21 cellular contexts compared by ENCODE assay signal in the genomic region with DNA sequence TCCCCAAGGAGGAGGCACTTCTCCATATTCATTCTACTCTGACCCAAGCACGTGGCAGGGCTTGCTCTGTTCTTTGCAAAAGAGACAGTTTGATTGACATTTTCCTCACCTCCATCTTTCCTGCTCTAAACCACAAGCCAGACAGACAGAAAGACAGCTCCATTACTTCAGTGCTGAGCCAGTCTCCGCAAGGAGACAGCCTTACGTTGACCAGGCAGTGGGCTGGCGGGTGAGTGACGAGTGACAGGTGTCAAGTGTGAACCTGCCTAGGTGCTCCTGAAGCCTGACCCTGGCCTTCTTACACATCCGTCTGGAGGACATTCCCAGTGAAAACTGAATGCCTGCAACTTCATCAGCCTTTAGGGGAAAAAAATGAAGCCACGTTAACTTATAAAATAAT.
A peak's percentile ranks its signal among the peaks of the same experiment; 100 is the strongest.
DNase-seq lines count a peak whose midpoint lies in the region; ATAC-seq, FAIRE-seq and TF ChIP-seq lines count a peak whose summit lies in the region.
"Had no signal": no experiment of that assay in that cellular context is flagged by ENCODE, and none has a peak within 500 bp of the region (broad histone marks: within the 10 kb centered on the region; RNA-seq: fewer than 3 reads in every experiment).

No MANE protein-coding gene starts in this region.

- WGBS in right cardiac atrium: 84% methylated on average over 7 of the region's 7 CpGs
- 56% methylated on average over 7 of the region's 7 CpGs for WGBS in GM12878 (ENCODE audit: insufficient coverage, insufficient replicate concordance, low lambda C conversion rate, missing lambda C conversion rate)
- 87 to 90% methylated on average over 7 of the region's 7 CpGs for WGBS in upper lobe of left lung, 2 donors

- FAIRE-seq in GM12878 (lab: Jason Lieb, UNC): no peak
- FAIRE-seq: A549 had no signal

- H3K4me3 ChIP-seq in right cardiac atrium (ENCODE audit: low read length) (no peak overlapping the region), right atrium auricular region (no peak overlapping the region), GM12878 (no peak overlapping the region), upper lobe of left lung (no peak overlapping the region)
- no peak overlapping the region for H3K4me3 ChIP-seq in CD8-positive, alpha-beta T cell (ENCODE audit: low read depth, low read length)
- H3K4me3 ChIP-seq: A549, BLaER1, SK-N-MC had no signal

- in situ Hi-C loops in GM12878 (cut with MboI): no loop called here

- H3K36me3 ChIP-seq in right atrium auricular region (no peaks in the 10 kb centered on the region), GM12878 (ENCODE audit: control insufficient read depth in 2 of 2, insufficient read depth in 2 of 2, low read length in 1 of 2) (no peaks in the 10 kb centered on the region), upper lobe of left lung (no peaks in the 10 kb centered on the region)
- H3K36me3 ChIP-seq in CD8-positive, alpha-beta T cell (ENCODE audit: insufficient read depth, low read length): no peaks in the 10 kb centered on the region
- H3K36me3 ChIP-seq: BLaER1 had no signal

- H3K9me3 Mint-ChIP-seq in CD8-positive, alpha-beta T cell: no peaks in the 10 kb centered on the region

- no peaks in the 10 kb centered on the region for H3K27me3 Mint-ChIP-seq in CD8-positive, alpha-beta T cell (ENCODE audit: low read depth)
- H3K27me3 Mint-ChIP-seq: CD8-positive, alpha-beta memory T cell had no signal

- no peaks in the 10 kb centered on the region for H3K36me3 Mint-ChIP-seq in CD8-positive, alpha-beta T cell
- H3K36me3 Mint-ChIP-seq: CD8-positive, alpha-beta memory T cell had no signal

- H3K27me3 ChIP-seq in right cardiac atrium (ENCODE audit: control insufficient read depth, insufficient read depth) (no peaks in the 10 kb centered on the region), right atrium auricular region (no peaks in the 10 kb centered on the region), GM12878 (replicated peaks in 1 of 2; ENCODE audit: control insufficient read depth in 2 of 2, insufficient read depth in 2 of 2, low read length in 1 of 2) (no peaks in the 10 kb centered on the region), upper lobe of left lung (no peaks in the 10 kb centered on the region)
- no peaks in the 10 kb centered on the region for H3K27me3 ChIP-seq in CD8-positive, alpha-beta T cell (ENCODE audit: insufficient read depth, low read length)
- H3K27me3 ChIP-seq: BLaER1 had no signal

- H4K20me1 ChIP-seq in GM12878 (ENCODE audit: control insufficient read depth, insufficient read depth): no peaks in the 10 kb centered on the region
- H4K20me1 ChIP-seq: BLaER1 had no signal

- no peak for TF ChIP-seq CTCF in right atrium auricular region (IDR thresholded peaks at IDR 0.05)
- no peak for TF ChIP-seq CTCF in GM12878 (IDR thresholded peaks at IDR 0.05 in 2 of 3, conservative IDR thresholded peaks at IDR 0.05 in 1 of 3; ENCODE audit: control insufficient read depth in 2 of 3, extremely low read depth in 1 of 3, insufficient read depth in 1 of 3, low read depth in 3 of 3, low read length in 3 of 3)
- no peak for TF ChIP-seq CTCF in CD8-positive, alpha-beta T cell (IDR thresholded peaks at IDR 0.05)
- no peak for TF ChIP-seq CTCF in upper lobe of left lung (IDR thresholded peaks at IDR 0.05)

- H3K27ac ChIP-seq in right cardiac atrium (ENCODE audit: low read length) (no peak overlapping the region), right atrium auricular region (no peak overlapping the region), GM12878 (ENCODE audit: control insufficient read depth, insufficient read depth) (no peak overlapping the region), upper lobe of left lung (no peak overlapping the region)
- no peak overlapping the region for H3K27ac ChIP-seq in CD8-positive, alpha-beta T cell (ENCODE audit: low read depth, low read length)
- H3K27ac ChIP-seq: BLaER1, SK-N-MC had no signal

- DNase-seq in right cardiac atrium (no peak), right atrium auricular region (ENCODE audit: low spot score) (no peak), GM12878 (ENCODE audit: low read depth, low spot score) (no peak), mesenteric fat pad (ENCODE audit: low spot score) (peak; percentile 76), upper lobe of left lung (no peak)
- no peak for DNase-seq in CD8-positive, alpha-beta T cell
- DNase-seq: CD8-positive, alpha-beta memory T cell; H7; Kasumi-1; MM.1S; NCI-H1105 treated with DMSO at 0.1 percent for 48 hours; NCI-H187; NCI-H2107; NCI-H510A; NCI-H748 treated with DMSO at 0.1 percent for 48 hours; NK-92 treated with Interleukin-12 subunit alpha and Interleukin-12 subunit beta, amount 100 ng/mL, for 24 hours; SHP77 had no signal

- BruUV-seq in GM12878 (replicated peaks; lab: Mats Ljungman, UMichigan): no TSS peak

- no peak overlapping the region for H3K4me2 ChIP-seq in GM12878 (ENCODE audit: control insufficient read depth, insufficient read depth)
- H3K4me2 ChIP-seq: BLaER1 had no signal

- RAD21 ChIA-PET in GM12878 (lab: Charles Lee; ENCODE audit: unreplicated experiment): interaction anchor here (1.3 to 2.6 kb wide), 7 partner anchors 9 to 701 kb away, joined by 3 to 30 read pairs (median 4); no protein-coding TSS in a partner anchor

- ATAC-seq in right cardiac atrium: peak; percentile 15 to 17
- no peak for ATAC-seq in GM12878
- ATAC-seq in HG03520 (IDR thresholded peaks at IDR 0.05; ENCODE audit: unreplicated experiment): no peak
- ATAC-seq in CD8-positive, alpha-beta T cell: no peak
- no peak for ATAC-seq in upper lobe of left lung (ENCODE audit: low FRiP score in 2 of 2)

- no peaks in the 10 kb centered on the region for H3K4me1 Mint-ChIP-seq in CD8-positive, alpha-beta T cell (ENCODE audit: low read depth)
- H3K4me1 Mint-ChIP-seq: CD8-positive, alpha-beta memory T cell had no signal

- TF ChIP-seq EP300 in GM12878 (IDR thresholded peaks at IDR 0.05; ENCODE audit: borderline replicate concordance in 1 of 2, control insufficient read depth in 1 of 2, low read depth in 2 of 2, low read length in 2 of 2): no peak
- no peak for TF ChIP-seq EP300 in upper lobe of left lung (IDR thresholded peaks at IDR 0.05)

- no peaks in the 10 kb centered on the region for H3K79me2 ChIP-seq in GM12878 (ENCODE audit: control insufficient read depth, insufficient read depth, low read length)

- peaks cover 5% of the 10 kb centered on the region for H3K4me1 ChIP-seq in right cardiac atrium (ENCODE audit: control insufficient read depth, insufficient read depth, low read length)
- H3K4me1 ChIP-seq in right atrium auricular region: peaks cover 0 to 12% of the 10 kb centered on the region in 2 donors
- no peaks in the 10 kb centered on the region for H3K4me1 ChIP-seq in GM12878 (ENCODE audit: control insufficient read depth, insufficient read depth, low read length)
- no peaks in the 10 kb centered on the region for H3K4me1 ChIP-seq in CD8-positive, alpha-beta T cell (ENCODE audit: insufficient read depth, low read length)
- H3K4me1 ChIP-seq in upper lobe of left lung: peaks cover 3 to 12% (median 9%) of the 10 kb centered on the region in 4 donors

- no peak for TF ChIP-seq RAD21 in GM12878 (IDR thresholded peaks at IDR 0.05; ENCODE audit: insufficient read depth, low read depth, low read length)

- H3K9me3 ChIP-seq in right cardiac atrium (ENCODE audit: control insufficient read depth, low read length) (no peaks in the 10 kb centered on the region), right atrium auricular region (peaks cover 0 to 3% of the 10 kb centered on the region in 2 donors), GM12878 (replicated peaks; ENCODE audit: control insufficient read depth, insufficient read depth, low read length) (no peaks in the 10 kb centered on the region; the same call in 2 of the 3 replicates), upper lobe of left lung (no peaks in the 10 kb centered on the region)
- no peaks in the 10 kb centered on the region for H3K9me3 ChIP-seq in CD8-positive, alpha-beta T cell (ENCODE audit: low read length)
- H3K9me3 ChIP-seq: BLaER1 had no signal

- no peak overlapping the region for H3K4me3 Mint-ChIP-seq in CD8-positive, alpha-beta T cell
- H3K4me3 Mint-ChIP-seq: CD8-positive, alpha-beta memory T cell had no signal

- no peak overlapping the region for H2AFZ ChIP-seq in GM12878 (ENCODE audit: control insufficient read depth, low read depth, low read length)

- intact Hi-C loops in right cardiac atrium (cut with DNase I) (loop anchor here (5.0 to 10.0 kb wide), 5 partner anchors 157 to 555 kb away; no protein-coding TSS in a partner anchor), GM12878 (cut with micrococcal nuclease; ENCODE audit: unreplicated experiment) (loop anchor here (10.0 kb wide), 1 partner anchor 167 kb away; no protein-coding TSS in a partner anchor)
- intact Hi-C loops in CD8-positive, alpha-beta T cell (cut with DNase I, micrococcal nuclease): no loop called here

- POLR2A ChIA-PET in GM12878 (lab: Charles Lee): no interaction called here
- POLR2A ChIA-PET in CD8-positive, alpha-beta T cell (lab: Charles Lee): no interaction called here

- SMC1A ChIA-PET in GM12878 (lab: Charles Lee; ENCODE audit: uncharacterized antibody, unreplicated experiment): interaction anchor here (0.9 to 1.7 kb wide), 6 partner anchors 20 to 553 kb away, joined by 3 to 30 read pairs (median 4); no protein-coding TSS in a partner anchor

- no peak overlapping the region for H3K9ac ChIP-seq in GM12878 (ENCODE audit: control insufficient read depth, insufficient read depth, low read length)
- H3K9ac ChIP-seq: BLaER1 had no signal

- CTCF ChIA-PET in GM12878 (lab: Yijun Ruan, JAX): interaction anchor here (0.6 to 3.6 kb wide), 15 partner anchors 8 to 677 kb away, joined by 3 to 51 read pairs (median 6); no protein-coding TSS in a partner anchor
- CTCF ChIA-PET in CD8-positive, alpha-beta T cell (lab: Charles Lee): interaction anchor here (1.0 to 4.1 kb wide), 4 partner anchors 13 to 552 kb away, joined by 3 to 36 read pairs (median 7); no protein-coding TSS in a partner anchor

- TF ChIP-seq POLR2A in GM12878 (IDR thresholded peaks at IDR 0.05; ENCODE audit: low read depth, low read length): no peak
- TF ChIP-seq POLR2A in upper lobe of left lung (IDR thresholded peaks at IDR 0.05): no peak

- H3K27ac Mint-ChIP-seq in CD8-positive, alpha-beta T cell: no peak overlapping the region
- H3K27ac Mint-ChIP-seq: CD8-positive, alpha-beta memory T cell had no signal

TF ChIP-seq in GM12878, 131 proteins besides CTCF, POLR2A, EP300 and RAD21 (continues in another document):
- TF ChIP-seq HSF1 (IDR thresholded peaks at IDR 0.05; ENCODE audit: low read depth, low read length) (no peak), EED (IDR thresholded peaks at IDR 0.05; ENCODE audit: low read depth) (no peak)

Comparison
In these comparisons a context has a peak if more than half of its experiments do, and no peak if none do; other contexts are left out.
1. ATAC-seq: peak in right cardiac atrium (2 of 2); none in GM12878 (single experiment), HG03520 (single experiment), CD8-positive, alpha-beta T cell (single experiment) and upper lobe of left lung (0 of 2).
2. intact Hi-C loops: an anchor here in right cardiac atrium (5.0 to 10.0 kb wide) and GM12878 (10.0 kb wide); none called in CD8-positive, alpha-beta T cell.